8 cellular contexts compared by ENCODE assay signal in genomic region chrX:130170752-130171445, GRCh38. TPM values are rescaled to one million over a fixed set of nuclear protein-coding genes. Genes with fewer than 3 reads are reported as not detected.
DNase-seq lines count a peak whose midpoint lies in the region; ATAC-seq and TF ChIP-seq lines count a peak whose summit lies in the region.

No MANE protein-coding gene starts in this region.

- H3K27ac ChIP-seq in HL-60 (replicated peaks) (peak overlapping the region; percentile 80), OCI-LY1 (ENCODE audit: low read depth, low read length, poor library complexity, severe bottlenecking) (peak overlapping the region; percentile 88), gastroesophageal sphincter (peak overlapping the region in 1 of 4 donors; percentile 34), aorta (ENCODE audit: low read depth in 1 of 2, low read length in 2 of 2) (no peak overlapping the region)

- no peaks in the 10 kb centered on the region for H4K20me1 ChIP-seq in OCI-LY1 (ENCODE audit: insufficient read depth, low read length)

- H3K9me3 ChIP-seq in Caco-2, result no peaks in the 10 kb centered on the region
- no peaks in the 10 kb centered on the region for H3K9me3 ChIP-seq in OCI-LY1 (ENCODE audit: low read length)
- no peaks in the 10 kb centered on the region for H3K9me3 ChIP-seq in gastroesophageal sphincter
- no peaks in the 10 kb centered on the region for H3K9me3 ChIP-seq in aorta (ENCODE audit: control insufficient read depth, low read length)

- H3K9me3 Mint-ChIP-seq in Caco-2 (ENCODE audit: unreplicated experiment), result no peaks in the 10 kb centered on the region
- peaks cover 5% of the 10 kb centered on the region for H3K9me3 Mint-ChIP-seq in osteocyte (ENCODE audit: unreplicated experiment)

- BruUV-seq in Caco-2 (replicated peaks; lab: Mats Ljungman, UMichigan), result no TSS peak

- TF ChIP-seq POLR2A in gastroesophageal sphincter (IDR thresholded peaks at IDR 0.05), result no peak

- peak overlapping the region; percentile 91 for H3K9ac ChIP-seq in OCI-LY1 (ENCODE audit: low read length)

- no peak overlapping the region for H3K27ac Mint-ChIP-seq in Caco-2 (ENCODE audit: unreplicated experiment)
- H3K27ac Mint-ChIP-seq in osteocyte (ENCODE audit: unreplicated experiment), result no peak overlapping the region

- TF ChIP-seq CTCF in Caco-2 (IDR thresholded peaks at IDR 0.05; ENCODE audit: insufficient read depth in 1 of 2, low read depth in 1 of 2, low read length in 1 of 2, severe bottlenecking in 1 of 2, unreplicated experiment in 1 of 2) (no peak), HL-60 (IDR thresholded peaks at IDR 0.05; ENCODE audit: insufficient read depth, low read length) (no peak), OCI-LY1 (IDR thresholded peaks at IDR 0.05; ENCODE audit: low read length) (no peak), gastroesophageal sphincter (IDR thresholded peaks at IDR 0.05) (no peak), osteocyte (IDR thresholded peaks at IDR 0.05) (no peak)

- H2AFZ ChIP-seq in OCI-LY1 (ENCODE audit: low read length), result no peak overlapping the region

- H3K27me3 Mint-ChIP-seq in Caco-2 (ENCODE audit: insufficient read depth, unreplicated experiment), result no peaks in the 10 kb centered on the region
- no peaks in the 10 kb centered on the region for H3K27me3 Mint-ChIP-seq in osteocyte (ENCODE audit: unreplicated experiment)

- peak overlapping the region; percentile 79 for H3K4me2 ChIP-seq in OCI-LY1 (ENCODE audit: low read length)

- POLR2A ChIA-PET in Caco-2 (lab: Charles Lee), result no interaction called here

- CTCF ChIA-PET in Caco-2 (lab: Charles Lee), result no interaction called here

- H3K4me1 Mint-ChIP-seq in Caco-2 (ENCODE audit: low read depth, unreplicated experiment), result no peaks in the 10 kb centered on the region
- H3K4me1 Mint-ChIP-seq in osteocyte (ENCODE audit: unreplicated experiment), result peaks cover 34% of the 10 kb centered on the region

- H3K4me3 ChIP-seq in Caco-2 (ENCODE audit: low read depth, low read length), result peak overlapping the region; percentile 53
- H3K4me3 ChIP-seq in HL-60 (replicated peaks; ENCODE audit: insufficient read depth, low read length), result peak overlapping the region; percentile 52
- H3K4me3 ChIP-seq in OCI-LY1 (ENCODE audit: low read depth, low read length, poor library complexity, severe bottlenecking), result peak overlapping the region; percentile 91
- peak overlapping the region; percentile 49 to 53 for H3K4me3 ChIP-seq in gastroesophageal sphincter
- no peak overlapping the region for H3K4me3 ChIP-seq in aorta (ENCODE audit: low read length in 2 of 2)

- no peaks in the 10 kb centered on the region for H3K4me1 ChIP-seq in Caco-2
- peaks cover 46% of the 10 kb centered on the region for H3K4me1 ChIP-seq in OCI-LY1 (ENCODE audit: insufficient read depth, low read length, severe bottlenecking)
- H3K4me1 ChIP-seq in gastroesophageal sphincter, result peaks cover 0 to 45% (median 4%) of the 10 kb centered on the region in 3 donors
- peaks cover 0 to 2% of the 10 kb centered on the region in 2 donors for H3K4me1 ChIP-seq in aorta (ENCODE audit: control insufficient read depth in 1 of 2, insufficient read depth in 2 of 2, low read length in 2 of 2)

- DNase-seq in Caco-2, result peak; percentile 43 to 48
- peak; percentile 36 to 62 for DNase-seq in HL-60 (ENCODE audit: low read depth in 1 of 2, low spot score in 1 of 2)
- peak; percentile 33 for DNase-seq in activated T-helper 9 cell treated with anti-CD3 and anti-CD28 coated beads, Interleukin-2, amount 50 U/mL, for 16 hours (ENCODE audit: low read depth)
- DNase-seq in osteocyte (ENCODE audit: extremely low spot score, unreplicated experiment), result peak; percentile 76
- DNase-seq in aorta, result peak; percentile 64 to 80

- H3K79me2 ChIP-seq in OCI-LY1 (ENCODE audit: insufficient read depth, low read length), result no peaks in the 10 kb centered on the region; the same call in none of the 2 replicates

- no peaks in the 10 kb centered on the region for H3K9me2 ChIP-seq in OCI-LY1 (ENCODE audit: low read depth, low read length)

- 60% methylated on average over 1 of the region's 36 CpGs; no CpG with 5 or more reads in 1 of the 2 donors for WGBS in gastroesophageal sphincter (ENCODE audit: low coverage in 1 of 2), 2 donors
- 2 to 31% methylated on average over 36 of the region's 36 CpGs for WGBS in aorta, 2 donors

- H3K36me3 Mint-ChIP-seq in Caco-2 (ENCODE audit: insufficient read depth, unreplicated experiment), result peaks cover 6% of the 10 kb centered on the region
- H3K36me3 Mint-ChIP-seq in osteocyte (ENCODE audit: unreplicated experiment), result no peaks in the 10 kb centered on the region

- no peak for TF ChIP-seq EP300 in gastroesophageal sphincter (IDR thresholded peaks at IDR 0.05)

- H3F3A ChIP-seq in OCI-LY1 (ENCODE audit: insufficient read depth, low read length), result no peaks in the 10 kb centered on the region

- H3K27me3 ChIP-seq in Caco-2 (replicated peaks; ENCODE audit: control insufficient read depth, insufficient read depth, low read length), result no peaks in the 10 kb centered on the region
- no peaks in the 10 kb centered on the region for H3K27me3 ChIP-seq in HL-60 (ENCODE audit: insufficient read depth, poor library complexity, severe bottlenecking)
- no peaks in the 10 kb centered on the region for H3K27me3 ChIP-seq in OCI-LY1 (ENCODE audit: insufficient read depth, low read length)
- H3K27me3 ChIP-seq in gastroesophageal sphincter, result no peaks in the 10 kb centered on the region
- no peaks in the 10 kb centered on the region for H3K27me3 ChIP-seq in aorta (ENCODE audit: control insufficient read depth in 1 of 2, insufficient read depth in 2 of 2, low read length in 1 of 2)

- H3K36me3 ChIP-seq in Caco-2 (ENCODE audit: control insufficient read depth, insufficient read depth, low read length), result no peaks in the 10 kb centered on the region
- no peaks in the 10 kb centered on the region for H3K36me3 ChIP-seq in OCI-LY1 (ENCODE audit: insufficient read depth, low read length)
- no peaks in the 10 kb centered on the region for H3K36me3 ChIP-seq in gastroesophageal sphincter
- H3K36me3 ChIP-seq in aorta (ENCODE audit: control insufficient read depth in 1 of 2, insufficient read depth in 2 of 2, low read length in 1 of 2), result no peaks in the 10 kb centered on the region

- ATAC-seq in GM19463 (IDR thresholded peaks at IDR 0.05; ENCODE audit: unreplicated experiment), result peak; percentile 73
- no peak for ATAC-seq in gastroesophageal sphincter
- peak; percentile 34 for ATAC-seq in aorta (ENCODE audit: low FRiP score)

- H3K4me3 Mint-ChIP-seq in Caco-2 (ENCODE audit: unreplicated experiment) (peak overlapping the region; percentile 76), osteocyte (ENCODE audit: unreplicated experiment) (peak overlapping the region; percentile 77)

- intact Hi-C loops in Caco-2 (cut with micrococcal nuclease; ENCODE audit: unreplicated experiment), result no loop called here
- intact Hi-C loops in aorta (cut with DNase I), result loop anchor here in 1 of 2 donors (5.0 kb wide), 1 partner anchor 54 kb away; no protein-coding TSS in a partner anchor

RNA-seq across cellular contexts. Expression of gene RAB33A, which starts 0.9 kb away (rescaled TPM):
- total RNA-seq in Caco-2 (2022) (0.35 TPM in 1 of 2 replicates, not detected in the other), gastroesophageal sphincter (1 to 10 TPM in 1 of 4 donors, under 1 TPM in 1, not detected in 2; 0.93 to 1.2 TPM), osteocyte (3.6 and 4.1 TPM in 2 replicates), aorta (1 to 10 TPM in 1 of 2 donors, under 1 TPM in 1; 0.69 to 1.8 TPM)
- polyA plus RNA-seq in aorta, result under 1 TPM; 0.64 to 0.88 TPM

RNA-seq across cellular contexts. Expression of gene AIFM1, which starts 5.3 kb away (rescaled TPM):
- total RNA-seq in Caco-2 (2022), result 53.0 and 55.4 TPM in 2 replicates
- total RNA-seq in gastroesophageal sphincter, result 10 to 100 TPM; 14.0 to 25.5 (median 16.9) TPM
- total RNA-seq in osteocyte, result 27.7 and 31.2 TPM in 2 replicates
- total RNA-seq in aorta, result 10 to 100 TPM; 12.7 to 16.8 TPM
- 10 to 100 TPM; 15.7 to 17.0 TPM for polyA plus RNA-seq in aorta

Comparison
In these comparisons a context has a peak if more than half of its experiments do, and no peak if none do; other contexts are left out.
1. H3K4me3 ChIP-seq: peak in Caco-2 (single experiment), HL-60 (single experiment), OCI-LY1 (single experiment) and gastroesophageal sphincter (2 of 2); none in aorta (0 of 2).
2. H3K27ac ChIP-seq: peak in HL-60 (single experiment) and OCI-LY1 (single experiment); none in aorta (0 of 2).
3. Peak in every context shown above with its lines, with median percentiles within 50 percentile points of each other: DNase-seq.